Comparison of ENCODE assay signal across 1 cellular context in the genomic region with DNA sequence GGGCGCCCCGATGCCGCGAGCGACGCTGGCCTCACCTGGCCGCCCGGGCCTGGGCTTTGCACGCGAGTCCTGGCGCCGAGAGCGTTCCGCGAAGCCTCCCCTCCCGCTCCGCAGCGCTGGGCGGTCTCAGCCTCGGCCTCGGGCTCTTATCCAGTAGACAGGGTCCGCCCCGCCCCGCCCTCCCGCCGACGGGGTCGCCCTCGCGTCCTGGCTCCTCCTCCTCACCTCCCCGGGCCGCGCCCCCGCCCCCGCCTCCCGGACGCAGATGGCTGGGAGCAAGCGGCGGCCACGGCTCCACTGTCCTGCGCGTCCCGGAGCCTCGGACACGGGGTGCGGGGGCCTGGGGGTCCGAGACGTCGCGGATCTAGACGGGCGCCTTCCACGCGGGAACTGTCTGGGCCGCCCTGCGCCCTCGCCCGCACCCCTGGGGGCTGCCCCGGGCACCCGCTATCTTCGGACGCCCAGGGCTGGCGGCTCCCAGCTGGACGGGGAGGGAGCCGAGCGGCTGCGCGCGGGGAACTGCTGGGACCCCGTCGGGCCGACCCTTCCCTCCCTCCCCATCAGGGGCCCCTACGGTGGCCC.
TF ChIP-seq lines count a peak whose summit lies in the region.

A gene (minus strand): TSS at position 128 of the 582 bp plus-strand sequence. CDS start 2,243 bp downstream, outside the sequence.

TF ChIP-seq in HepG2, 621 proteins besides CTCF, POLR2A, EP300 and RAD21 (continued from another document):
- TF ChIP-seq, protein P1, sequence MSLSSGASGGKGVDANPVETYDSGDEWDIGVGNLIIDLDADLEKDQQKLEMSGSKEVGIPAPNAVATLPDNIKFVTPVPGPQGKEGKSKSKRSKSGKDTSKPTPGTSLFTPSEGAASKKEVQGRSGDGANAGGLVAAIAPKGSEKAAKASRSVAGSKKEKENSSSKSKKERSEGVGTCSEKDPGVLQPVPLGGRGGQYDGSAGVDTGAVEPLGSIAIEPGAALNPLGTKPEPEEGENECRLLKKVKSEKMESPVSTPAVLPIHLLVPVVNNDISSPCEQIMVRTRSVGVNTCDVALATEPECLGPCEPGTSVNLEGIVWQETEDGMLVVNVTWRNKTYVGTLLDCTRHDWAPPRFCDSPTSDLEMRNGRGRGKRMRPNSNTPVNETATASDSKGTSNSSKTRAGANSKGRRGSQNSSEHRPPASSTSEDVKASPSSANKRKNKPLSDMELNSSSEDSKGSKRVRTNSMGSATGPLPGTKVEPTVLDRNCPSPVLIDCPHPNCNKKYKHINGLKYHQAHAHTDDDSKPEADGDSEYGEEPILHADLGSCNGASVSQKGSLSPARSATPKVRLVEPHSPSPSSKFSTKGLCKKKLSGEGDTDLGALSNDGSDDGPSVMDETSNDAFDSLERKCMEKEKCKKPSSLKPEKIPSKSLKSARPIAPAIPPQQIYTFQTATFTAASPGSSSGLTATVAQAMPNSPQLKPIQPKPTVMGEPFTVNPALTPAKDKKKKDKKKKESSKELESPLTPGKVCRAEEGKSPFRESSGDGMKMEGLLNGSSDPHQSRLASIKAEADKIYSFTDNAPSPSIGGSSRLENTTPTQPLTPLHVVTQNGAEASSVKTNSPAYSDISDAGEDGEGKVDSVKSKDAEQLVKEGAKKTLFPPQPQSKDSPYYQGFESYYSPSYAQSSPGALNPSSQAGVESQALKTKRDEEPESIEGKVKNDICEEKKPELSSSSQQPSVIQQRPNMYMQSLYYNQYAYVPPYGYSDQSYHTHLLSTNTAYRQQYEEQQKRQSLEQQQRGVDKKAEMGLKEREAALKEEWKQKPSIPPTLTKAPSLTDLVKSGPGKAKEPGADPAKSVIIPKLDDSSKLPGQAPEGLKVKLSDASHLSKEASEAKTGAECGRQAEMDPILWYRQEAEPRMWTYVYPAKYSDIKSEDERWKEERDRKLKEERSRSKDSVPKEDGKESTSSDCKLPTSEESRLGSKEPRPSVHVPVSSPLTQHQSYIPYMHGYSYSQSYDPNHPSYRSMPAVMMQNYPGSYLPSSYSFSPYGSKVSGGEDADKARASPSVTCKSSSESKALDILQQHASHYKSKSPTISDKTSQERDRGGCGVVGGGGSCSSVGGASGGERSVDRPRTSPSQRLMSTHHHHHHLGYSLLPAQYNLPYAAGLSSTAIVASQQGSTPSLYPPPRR (CRISPR knock-in tag; IDR thresholded peaks at IDR 0.05; ENCODE audit: borderline replicate concordance): no peak
- TF ChIP-seq GABPB1 (CRISPR knock-in tag; IDR thresholded peaks at IDR 0.05) (no peak), NBN (conservative IDR thresholded peaks at IDR 0.05) (no peak), ZNF552 (CRISPR knock-in tag; IDR thresholded peaks at IDR 0.05; ENCODE audit: borderline replicate concordance) (no peak), NR2C2 (CRISPR knock-in tag; IDR thresholded peaks at IDR 0.05; ENCODE audit: borderline replicate concordance) (no peak), ZKSCAN8 (CRISPR knock-in tag; IDR thresholded peaks at IDR 0.05; ENCODE audit: borderline replicate concordance) (no peak), ZNF263 (CRISPR knock-in tag; IDR thresholded peaks at IDR 0.05) (no peak), ZNF138 (CRISPR knock-in tag; IDR thresholded peaks at IDR 0.05; ENCODE audit: low read depth) (no peak), PCBP1 (IDR thresholded peaks at IDR 0.05; ENCODE audit: borderline replicate concordance, low read depth, low read length) (no peak)
- TF ChIP-seq, protein P2, sequence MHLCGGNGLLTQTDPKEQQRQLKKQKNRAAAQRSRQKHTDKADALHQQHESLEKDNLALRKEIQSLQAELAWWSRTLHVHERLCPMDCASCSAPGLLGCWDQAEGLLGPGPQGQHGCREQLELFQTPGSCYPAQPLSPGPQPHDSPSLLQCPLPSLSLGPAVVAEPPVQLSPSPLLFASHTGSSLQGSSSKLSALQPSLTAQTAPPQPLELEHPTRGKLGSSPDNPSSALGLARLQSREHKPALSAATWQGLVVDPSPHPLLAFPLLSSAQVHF (CRISPR knock-in tag; IDR thresholded peaks at IDR 0.05): no peak
